ENCODE assay signal across 17 cellular contexts in genomic region chr17:59108400-59109102, GRCh38. TPM values are rescaled to one million over a fixed set of nuclear protein-coding genes. Genes with fewer than 3 reads are reported as not detected.
DNase-seq lines count a peak whose midpoint lies in the region; ATAC-seq and TF ChIP-seq lines count a peak whose summit lies in the region.
"Had no signal": no experiment of that assay in that cellular context is flagged by ENCODE, and none has a peak within 500 bp of the region (broad histone marks: within the 10 kb centered on the region; RNA-seq: fewer than 3 reads in every experiment).

No MANE protein-coding gene starts in this region.

- H3K27ac Mint-ChIP-seq in activated CD4-positive, alpha-beta T cell treated with anti-CD3 and anti-CD28 coated beads, Interleukin-2, amount 10 ng/mL, durations not matched to agents 24 days and 14 days: peak overlapping the region; percentile 37
- H3K27ac Mint-ChIP-seq in activated CD8-positive, alpha-beta T cell treated with anti-CD3 and anti-CD28 coated beads, Interleukin-2, amount 10 ng/mL, durations not matched to agents 7 days and 5 days: no peak overlapping the region
- no peak overlapping the region for H3K27ac Mint-ChIP-seq in neural crest cell (ENCODE audit: unreplicated experiment)

- CTCF ChIA-PET in HEK293 (lab: Yijun Ruan, JAX): interaction anchor here (0.5 to 0.7 kb wide), 3 partner anchors 10 to 398 kb away, joined by 3 to 4 read pairs (median 3); no protein-coding TSS in a partner anchor
- CTCF ChIA-PET in activated CD8-positive, alpha-beta T cell treated with anti-CD3 and anti-CD28 coated beads, Interleukin-2, amount 10 ng/mL, durations not matched to agents 7 days and 5 days (lab: Charles Lee): interaction anchor here (1.0 to 1.3 kb wide), 3 partner anchors 13 to 76 kb away, joined by 3 to 5 read pairs (median 4); partner anchors contain the start of gene SKA2

- no peak for TF ChIP-seq POLR2A in transverse colon (IDR thresholded peaks at IDR 0.05)

- no peak for TF ChIP-seq CTCF in HEK293 (tag by site-specific recombination; IDR thresholded peaks at IDR 0.05)
- no peak for TF ChIP-seq CTCF in neural crest cell (conservative IDR thresholded peaks at IDR 0.05)
- no peak for TF ChIP-seq CTCF in transverse colon (IDR thresholded peaks at IDR 0.05)

- no peak for TF ChIP-seq EP300 in transverse colon (IDR thresholded peaks at IDR 0.05; ENCODE audit: low read depth)

- H3K4me3 ChIP-seq in HEK293 (ENCODE audit: low read depth, low read length): no peak overlapping the region
- H3K4me3 ChIP-seq in transverse colon: no peak overlapping the region
- H3K4me3 ChIP-seq: cardiac muscle cell had no signal

- POLR2A ChIA-PET in HEK293 (lab: Yijun Ruan, JAX): interaction anchor here (0.7 to 1.4 kb wide), 2 partner anchors 22 to 47 kb away, joined by 3 to 4 read pairs; partner anchors contain the start of genes PRR11 and SKA2
- POLR2A ChIA-PET in activated CD8-positive, alpha-beta T cell treated with anti-CD3 and anti-CD28 coated beads, Interleukin-2, amount 10 ng/mL, durations not matched to agents 7 days and 5 days (lab: Charles Lee): interaction anchor here (2.8 to 3.3 kb wide), 2 partner anchors 47 to 477 kb away, joined by 15 to 48 read pairs; partner anchors contain the start of genes PRR11 and SKA2

- H3K9me3 ChIP-seq in HEK293 (ENCODE audit: control insufficient read depth, insufficient read depth, low read depth, low read length) (no peaks in the 10 kb centered on the region), transverse colon (no peaks in the 10 kb centered on the region)
- H3K9me3 ChIP-seq: suprapubic skin had no signal

- intact Hi-C loops in activated CD4-positive, alpha-beta T cell treated with anti-CD3 and anti-CD28 coated beads, Interleukin-2, amount 10 ng/mL, durations not matched to agents 24 days and 14 days (cut with micrococcal nuclease): no loop called here
- intact Hi-C loops in transverse colon (cut with DNase I; ENCODE audit: low total_unique reads): loop anchor here (10.0 kb wide), 1 partner anchor 46 kb away; the partner anchor contains the start of genes PRR11 and SKA2

- H3K4me1 Mint-ChIP-seq in activated CD4-positive, alpha-beta T cell treated with anti-CD3 and anti-CD28 coated beads, Interleukin-2, amount 10 ng/mL, durations not matched to agents 24 days and 14 days: peaks cover 43% of the 10 kb centered on the region
- H3K4me1 Mint-ChIP-seq in activated CD8-positive, alpha-beta T cell treated with anti-CD3 and anti-CD28 coated beads, Interleukin-2, amount 10 ng/mL, durations not matched to agents 7 days and 5 days (ENCODE audit: low read depth): peaks cover 52% of the 10 kb centered on the region
- H3K4me1 Mint-ChIP-seq in neural crest cell: peaks cover 31% of the 10 kb centered on the region

- no peak for ATAC-seq in activated CD8-positive, alpha-beta T cell treated with anti-CD3 and anti-CD28 coated beads, Interleukin-2, amount 10 ng/mL, durations not matched to agents 7 days and 5 days
- ATAC-seq: left ventricle myocardium superior had no signal

- H3K4me1 ChIP-seq in HEK293 (ENCODE audit: control insufficient read depth, insufficient read depth, low read length) (no peaks in the 10 kb centered on the region), transverse colon (peaks cover 0 to 31% (median 11%) of the 10 kb centered on the region in 4 donors)

- H3K9me3 Mint-ChIP-seq in activated CD4-positive, alpha-beta T cell treated with anti-CD3 and anti-CD28 coated beads, Interleukin-2, amount 10 ng/mL, durations not matched to agents 24 days and 14 days: no peaks in the 10 kb centered on the region
- no peaks in the 10 kb centered on the region for H3K9me3 Mint-ChIP-seq in activated CD8-positive, alpha-beta T cell treated with anti-CD3 and anti-CD28 coated beads, Interleukin-2, amount 10 ng/mL, durations not matched to agents 7 days and 5 days (ENCODE audit: insufficient read depth)
- H3K9me3 Mint-ChIP-seq in neural crest cell: no peaks in the 10 kb centered on the region

- H3K36me3 ChIP-seq in HEK293 (ENCODE audit: control insufficient read depth in 2 of 2, insufficient read depth in 1 of 2, low read length in 2 of 2) (peaks cover 22 to 30% of the 10 kb centered on the region in 2 experiments), transverse colon (peaks cover 0 to 1% (median 0%) of the 10 kb centered on the region in 4 donors)
- H3K36me3 ChIP-seq: suprapubic skin had no signal

- peaks cover 2% of the 10 kb centered on the region for H3K27me3 Mint-ChIP-seq in activated CD4-positive, alpha-beta T cell treated with anti-CD3 and anti-CD28 coated beads, Interleukin-2, amount 10 ng/mL, durations not matched to agents 24 days and 14 days
- H3K27me3 Mint-ChIP-seq in activated CD8-positive, alpha-beta T cell treated with anti-CD3 and anti-CD28 coated beads, Interleukin-2, amount 10 ng/mL, durations not matched to agents 7 days and 5 days (ENCODE audit: low read depth): no peaks in the 10 kb centered on the region
- peaks cover 3% of the 10 kb centered on the region for H3K27me3 Mint-ChIP-seq in neural crest cell (ENCODE audit: low read depth)

- in situ Hi-C loops in transverse colon (cut with MboI; ENCODE audit: low pct_ligation_motif_present in 1 of 4, low pct_unique_long_range_greater_than_20kb in 1 of 4, low sequenced_read_pairs in 3 of 4): no loop called here

- H3K27ac ChIP-seq in HEK293 (ENCODE audit: extremely low read depth, low read depth, low read length) (no peak overlapping the region), transverse colon (no peak overlapping the region)
- H3K27ac ChIP-seq: cardiac muscle cell, suprapubic skin had no signal

- peaks cover 29% of the 10 kb centered on the region for H3K36me3 Mint-ChIP-seq in activated CD4-positive, alpha-beta T cell treated with anti-CD3 and anti-CD28 coated beads, Interleukin-2, amount 10 ng/mL, durations not matched to agents 24 days and 14 days (ENCODE audit: low read depth)
- H3K36me3 Mint-ChIP-seq in activated CD8-positive, alpha-beta T cell treated with anti-CD3 and anti-CD28 coated beads, Interleukin-2, amount 10 ng/mL, durations not matched to agents 7 days and 5 days (ENCODE audit: low read depth): peaks cover 36% of the 10 kb centered on the region
- peaks cover 14% of the 10 kb centered on the region for H3K36me3 Mint-ChIP-seq in neural crest cell (ENCODE audit: low read depth)

- peak; percentile 55 for DNase-seq in activated CD4-positive, alpha-beta T cell treated with anti-CD3 and anti-CD28 coated beads, Interleukin-2, amount 10 ng/mL, durations not matched to agents 24 days and 14 days
- no peak for DNase-seq in activated CD4-positive, alpha-beta T cell treated with anti-CD3 and anti-CD28 coated beads for 4 hours
- DNase-seq in activated CD8-positive, alpha-beta T cell treated with anti-CD3 and anti-CD28 coated beads, Interleukin-2, amount 10 ng/mL, durations not matched to agents 7 days and 5 days: no peak
- no peak for DNase-seq in neural crest cell (ENCODE audit: low read depth, low spot score)
- DNase-seq in globus pallidus (ENCODE audit: low spot score): no peak
- DNase-seq in transverse colon: no peak
- no peak for DNase-seq in HCEC 1CT
- DNase-seq: activated CD4-positive, alpha-beta T cell treated with anti-CD3 and anti-CD28 coated beads, Interleukin-2, amount 50 U/mL, for 4 hours; effector memory CD4-positive, alpha-beta T cell; left ventricle myocardium superior; NCI-H2029 treated with DMSO at 0.1 percent for 48 hours; NCI-H526; RPMI8226; T-helper 9 cell had no signal

- H3K4me3 Mint-ChIP-seq in activated CD4-positive, alpha-beta T cell treated with anti-CD3 and anti-CD28 coated beads, Interleukin-2, amount 10 ng/mL, durations not matched to agents 24 days and 14 days: peak overlapping the region; percentile 52
- H3K4me3 Mint-ChIP-seq in activated CD8-positive, alpha-beta T cell treated with anti-CD3 and anti-CD28 coated beads, Interleukin-2, amount 10 ng/mL, durations not matched to agents 7 days and 5 days: peak overlapping the region; percentile 97
- H3K4me3 Mint-ChIP-seq in neural crest cell: peak overlapping the region; percentile 65

- H3K27me3 ChIP-seq in transverse colon: no peaks in the 10 kb centered on the region
- H3K27me3 ChIP-seq: cardiac muscle cell, suprapubic skin had no signal

- 91 to 97% methylated on average over 7 of the region's 7 CpGs for WGBS in transverse colon (ENCODE audit: low coverage in 1 of 2), 2 donors

RNA-seq across cellular contexts. Expression of gene TRIM37, which starts 1.9 kb away (rescaled TPM):
- total RNA-seq in activated CD4-positive, alpha-beta T cell treated with anti-CD3 and anti-CD28 coated beads, Interleukin-2, amount 10 ng/mL, durations not matched to agents 24 days and 14 days: 26.5 and 29.3 TPM in 2 replicates
- 10 to 100 TPM; 25.4 to 28.8 TPM for total RNA-seq in activated CD8-positive, alpha-beta T cell treated with anti-CD3 and anti-CD28 coated beads, Interleukin-2, amount 10 ng/mL, durations not matched to agents 7 days and 5 days
- total RNA-seq in neural crest cell (38.6 and 39.0 TPM in 2 replicates), transverse colon (10 to 100 TPM in 3 of 4 donors, 1 to 10 TPM in 1; 2.2 to 18.3 (median 14.7) TPM)

RNA-seq across cellular contexts. Expression of gene SKA2, which starts 46.4 kb away (rescaled TPM):
- total RNA-seq in activated CD4-positive, alpha-beta T cell treated with anti-CD3 and anti-CD28 coated beads, Interleukin-2, amount 10 ng/mL, durations not matched to agents 24 days and 14 days: 60.5 and 62.2 TPM in 2 replicates
- total RNA-seq in activated CD8-positive, alpha-beta T cell treated with anti-CD3 and anti-CD28 coated beads, Interleukin-2, amount 10 ng/mL, durations not matched to agents 7 days and 5 days: 100 to 1,000 TPM; 105 to 121 TPM
- total RNA-seq in neural crest cell (119 and 128 TPM in 2 replicates), transverse colon (10 to 100 TPM; 11.9 to 40.3 (median 22.3) TPM)

RNA-seq across cellular contexts. Expression of gene PRR11, which starts 47.0 kb away (rescaled TPM):
- 29.7 and 32.6 TPM in 2 replicates for total RNA-seq in activated CD4-positive, alpha-beta T cell treated with anti-CD3 and anti-CD28 coated beads, Interleukin-2, amount 10 ng/mL, durations not matched to agents 24 days and 14 days
- total RNA-seq in activated CD8-positive, alpha-beta T cell treated with anti-CD3 and anti-CD28 coated beads, Interleukin-2, amount 10 ng/mL, durations not matched to agents 7 days and 5 days: 10 to 100 TPM; 91.9 to 92.1 TPM
- total RNA-seq in neural crest cell: 77.2 and 78.8 TPM in 2 replicates
- total RNA-seq in transverse colon: 100 to 1,000 TPM in 1 of 4 donors, 10 to 100 TPM in 1, under 1 TPM in 1, not detected in 1; 0.68 to 115 (median 15.7) TPM
